Comparison of ENCODE assay signal across 2 cellular contexts in genomic region chr15:89113263-89113662, GRCh38.
TF ChIP-seq lines count a peak whose summit lies in the region.

No MANE protein-coding gene starts in this region.

TF ChIP-seq in SK-N-SH, 30 proteins besides CTCF, POLR2A, EP300 and RAD21 (continued from another document):
- no peak for TF ChIP-seq USF2 (IDR thresholded peaks at IDR 0.05; ENCODE audit: borderline replicate concordance, low read depth, low read length)
- no peak for TF ChIP-seq MAX (IDR thresholded peaks at IDR 0.05; ENCODE audit: low read depth)
- no peak for TF ChIP-seq RXRA (IDR thresholded peaks at IDR 0.05; ENCODE audit: borderline replicate concordance, low read depth)
- TF ChIP-seq IRF3 (IDR thresholded peaks at IDR 0.05; ENCODE audit: low read depth, low read length), result no peak
- no peak for TF ChIP-seq REST (IDR thresholded peaks at IDR 0.05; ENCODE audit: low read depth, low read length)
- no peak for TF ChIP-seq NRF1 (IDR thresholded peaks at IDR 0.05; ENCODE audit: low read depth, low read length)
- no peak for TF ChIP-seq FOXM1 (IDR thresholded peaks at IDR 0.05; ENCODE audit: low read depth)
- TF ChIP-seq RCOR1 (IDR thresholded peaks at IDR 0.05; ENCODE audit: low read length), result no peak
- no peak for TF ChIP-seq USF1 (IDR thresholded peaks at IDR 0.05; ENCODE audit: borderline replicate concordance, low read depth)
- TF ChIP-seq GATA2 (CRISPR knock-in tag; IDR thresholded peaks at IDR 0.05), result no peak

TF ChIP-seq in SK-N-SH treated with all-trans-retinoic acid at 6 μM for 48 hours, 23 proteins besides CTCF, POLR2A, EP300 and RAD21 (continued from another document):
- TF ChIP-seq TSHZ2 (CRISPR knock-in tag; IDR thresholded peaks at IDR 0.05), result no peak
